In the genomic region with DNA sequence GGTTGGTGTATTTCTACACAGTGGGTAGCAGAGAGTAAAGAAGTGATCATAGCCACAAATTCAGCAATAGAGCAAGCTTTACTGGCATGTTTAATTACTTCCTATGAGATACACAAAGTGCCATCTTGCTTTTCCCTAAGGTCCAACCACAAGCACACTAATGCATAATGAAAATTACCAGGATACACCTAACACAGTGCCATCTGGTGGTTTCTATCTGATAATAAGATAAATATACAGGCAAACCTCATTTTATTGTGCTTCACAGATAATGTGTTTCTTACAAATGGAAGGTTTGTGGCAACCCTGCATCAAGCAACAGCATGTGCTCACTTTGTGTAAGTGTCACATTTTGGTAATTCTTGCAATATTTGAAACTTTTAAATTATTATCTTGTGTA, we compare ENCODE assay signal across 13 cellular contexts.
DNase-seq lines count a peak whose midpoint lies in the region; ATAC-seq, FAIRE-seq and TF ChIP-seq lines count a peak whose summit lies in the region.
"Had no signal": no experiment of that assay in that cellular context is flagged by ENCODE, and none has a peak within 500 bp of the region (broad histone marks: within the 10 kb centered on the region; RNA-seq: fewer than 3 reads in every experiment).

No MANE protein-coding gene starts in this region.

- H3K9me3 Mint-ChIP-seq in H9 (no peaks in the 10 kb centered on the region), Calu3 (ENCODE audit: low read depth, unreplicated experiment) (no peaks in the 10 kb centered on the region), immature natural killer cell (peaks cover 0 to 3% (median 0%) of the 10 kb centered on the region in 6 donors)
- H3K9me3 Mint-ChIP-seq: activated B cell treated with CpG ODN at 0.5 μM for 24 hours had no signal

- H4K20me1 ChIP-seq in H9 (ENCODE audit: control insufficient read depth, insufficient read depth, insufficient read length) = no peaks in the 10 kb centered on the region

- TF ChIP-seq CTCF in H9 (conservative IDR thresholded peaks at IDR 0.05) = peak; percentile 53; the same call in 2 of the 3 replicates
- no peak for TF ChIP-seq CTCF in fibroblast of pulmonary artery (IDR thresholded peaks at IDR 0.05; ENCODE audit: low read length, missing control alignments)
- TF ChIP-seq CTCF in Calu3 (IDR thresholded peaks at IDR 0.05; ENCODE audit: unreplicated experiment) = no peak

- H2AFZ ChIP-seq in H9 (ENCODE audit: low read length) = no peak overlapping the region

- H3K4me1 Mint-ChIP-seq in H9 (peaks cover 4 to 6% of the 10 kb centered on the region in 2 experiments), Calu3 (ENCODE audit: low read depth, unreplicated experiment) (no peaks in the 10 kb centered on the region), immature natural killer cell (no peaks in the 10 kb centered on the region)
- H3K4me1 Mint-ChIP-seq: activated B cell treated with CpG ODN at 0.5 μM for 24 hours, CD14-positive monocyte had no signal

- no peaks in the 10 kb centered on the region; the same call in 1 of the 2 replicates for H3K27me3 ChIP-seq in H9 (ENCODE audit: insufficient read depth, low read length)
- H3K27me3 ChIP-seq: heart left ventricle had no signal

- H3K4me1 ChIP-seq in H9 (ENCODE audit: insufficient read depth, low read length) = no peaks in the 10 kb centered on the region
- H3K4me1 ChIP-seq: heart left ventricle had no signal

- DNase-seq in A172 (ENCODE audit: low spot score) = peak; percentile 27
- no peak for DNase-seq in H9
- DNase-seq in RCC 7860 (ENCODE audit: low spot score) = peak; percentile 24
- DNase-seq in fibroblast of pulmonary artery (ENCODE audit: low read depth) = peak; percentile 15
- DNase-seq in Calu3 = no peak
- DNase-seq in immature natural killer cell = no peak
- DNase-seq: activated B cell treated with CpG ODN at 0.5 μM for 24 hours, amniotic stem cell, heart left ventricle, NCI-H187 had no signal

- H4K8ac ChIP-seq in H9 (replicated peaks; ENCODE audit: insufficient read length, low read depth, low read length) = no peak overlapping the region

- H3T11ph ChIP-seq in H9 (ENCODE audit: low read length) = no peak overlapping the region

- intact Hi-C loops in Calu3 (cut with micrococcal nuclease; ENCODE audit: unreplicated experiment) = loop anchor here (2.0 to 5.0 kb wide), 2 partner anchors 37 to 169 kb away; no protein-coding TSS in a partner anchor

- no peak overlapping the region for H2AK5ac ChIP-seq in H9 (ENCODE audit: insufficient read length, low read length)

- no peak overlapping the region for H3K18ac ChIP-seq in H9 (ENCODE audit: insufficient read length, low read depth, low read length)

- H4K5ac ChIP-seq in H9 (ENCODE audit: insufficient read length, low read depth, low read length) = no peak overlapping the region

- no peaks in the 10 kb centered on the region for H3K23me2 ChIP-seq in H9 (ENCODE audit: insufficient read length, low read depth, low read length, poor library complexity, severe bottlenecking)

- no peak overlapping the region for H3K23ac ChIP-seq in H9 (ENCODE audit: insufficient read length, low read depth, low read length)

- peak; percentile 42 for FAIRE-seq in RCC 7860 (lab: Jason Lieb, UNC)

- CTCF ChIA-PET in Calu3 (lab: Charles Lee) = no interaction called here

- H3K79me2 ChIP-seq in H9 (ENCODE audit: insufficient read depth, low read length) = no peaks in the 10 kb centered on the region

- no peak overlapping the region for H3K9ac ChIP-seq in H9 (ENCODE audit: extremely low read depth, insufficient read length, low read length)

- H2BK12ac ChIP-seq in H9 (ENCODE audit: insufficient read length, low read depth, low read length) = no peak overlapping the region

- no peak overlapping the region for H2BK20ac ChIP-seq in H9 (ENCODE audit: low read depth, low read length, poor library complexity, severe bottlenecking)

- BruUV-seq in Calu3 (replicated peaks; lab: Mats Ljungman, UMichigan) = no TSS peak

- ATAC-seq in HG03442 (IDR thresholded peaks at IDR 0.05; ENCODE audit: unreplicated experiment) (no peak), HG03095 (IDR thresholded peaks at IDR 0.05; ENCODE audit: unreplicated experiment) (no peak)
- ATAC-seq: heart left ventricle had no signal

- no peak overlapping the region for H3K56ac ChIP-seq in H9 (ENCODE audit: insufficient read length, low read depth, low read length)

- peaks cover 2% of the 10 kb centered on the region for H3K27me3 Mint-ChIP-seq in H9 (ENCODE audit: low read depth)
- H3K27me3 Mint-ChIP-seq in Calu3 (ENCODE audit: unreplicated experiment) = no peaks in the 10 kb centered on the region
- no peaks in the 10 kb centered on the region for H3K27me3 Mint-ChIP-seq in immature natural killer cell (ENCODE audit: low read depth in 3 of 3)
- H3K27me3 Mint-ChIP-seq: activated B cell treated with CpG ODN at 0.5 μM for 24 hours had no signal

- H4K91ac ChIP-seq in H9 (ENCODE audit: insufficient read length, low read depth, low read length) = no peak overlapping the region

- no peak overlapping the region for H3K27ac Mint-ChIP-seq in H9
- H3K27ac Mint-ChIP-seq in Calu3 (ENCODE audit: unreplicated experiment) = no peak overlapping the region
- no peak overlapping the region for H3K27ac Mint-ChIP-seq in immature natural killer cell
- H3K27ac Mint-ChIP-seq: activated B cell treated with CpG ODN at 0.5 μM for 24 hours, CD14-positive monocyte had no signal

- H2BK120ac ChIP-seq in H9 (ENCODE audit: low read depth, low read length, poor library complexity, severe bottlenecking) = no peak overlapping the region

- no peak overlapping the region for H2BK5ac ChIP-seq in H9 (ENCODE audit: insufficient read length, low read length)

- H3K4me3 Mint-ChIP-seq in H9 (no peak overlapping the region), Calu3 (ENCODE audit: low read depth, unreplicated experiment) (no peak overlapping the region), immature natural killer cell (no peak overlapping the region)
- H3K4me3 Mint-ChIP-seq: activated B cell treated with CpG ODN at 0.5 μM for 24 hours, CD14-positive monocyte had no signal

- no peak overlapping the region for H3K4me2 ChIP-seq in H9 (ENCODE audit: insufficient read depth, insufficient read length, low read length)

- H3K36me3 Mint-ChIP-seq in H9 (ENCODE audit: insufficient read depth in 1 of 3, low read depth in 3 of 3) (no peaks in the 10 kb centered on the region), Calu3 (ENCODE audit: insufficient read depth, unreplicated experiment) (no peaks in the 10 kb centered on the region), immature natural killer cell (no peaks in the 10 kb centered on the region)
- H3K36me3 Mint-ChIP-seq: CD14-positive monocyte had no signal

- H3K4me3 ChIP-seq in fibroblast of pulmonary artery (replicated peaks; ENCODE audit: low read depth, low read length) = no peak overlapping the region
- H3K4me3 ChIP-seq: heart left ventricle had no signal

- no peaks in the 10 kb centered on the region for H3K9me3 ChIP-seq in H9 (ENCODE audit: control insufficient read depth, low read depth, low read length)
- H3K9me3 ChIP-seq: heart left ventricle had no signal

- no peak overlapping the region for H2BK15ac ChIP-seq in H9 (ENCODE audit: low read depth, low read length)

- no peak overlapping the region for H3K4ac ChIP-seq in H9 (ENCODE audit: low read depth, low read length)

- no peak overlapping the region for H3K14ac ChIP-seq in H9 (ENCODE audit: insufficient read depth, low read length)

- no peaks in the 10 kb centered on the region for H3K79me1 ChIP-seq in H9 (ENCODE audit: insufficient read depth, low read depth, low read length, poor library complexity, severe bottlenecking)

- H3K27ac ChIP-seq in H9 (ENCODE audit: insufficient read length, low read depth, low read length) = no peak overlapping the region
- H3K27ac ChIP-seq: heart left ventricle had no signal

Comparison
In these comparisons a context has a peak if more than half of its experiments do, and no peak if none do; other contexts are left out.
1. DNase-seq: peak in A172 (single experiment), RCC 7860 (single experiment) and fibroblast of pulmonary artery (single experiment); none in H9 (single experiment), Calu3 (single experiment) and immature natural killer cell (0 of 3).